In genomic region chr10:7218974-7219373, GRCh38 we compare ENCODE assay signal across 15 cellular contexts.
DNase-seq lines count a peak whose midpoint lies in the region; ATAC-seq, FAIRE-seq and TF ChIP-seq lines count a peak whose summit lies in the region.
"Had no signal": no experiment of that assay in that cellular context is flagged by ENCODE, and none has a peak within 500 bp of the region (broad histone marks: within the 10 kb centered on the region; RNA-seq: fewer than 3 reads in every experiment).

No MANE protein-coding gene starts in this region.

- H3K9ac ChIP-seq in Loucy (ENCODE audit: low read depth, low read length, poor library complexity, severe bottlenecking) = no peak overlapping the region
- no peak overlapping the region for H3K9ac ChIP-seq in keratinocyte (ENCODE audit: control insufficient read depth, extremely low read depth, insufficient read depth, low read length)

- H3K4me3 ChIP-seq in Loucy (ENCODE audit: low read length, poor library complexity, severe bottlenecking) = no peak overlapping the region
- H3K4me3 ChIP-seq in keratinocyte (ENCODE audit: control insufficient read depth in 2 of 3, extremely low read depth in 1 of 3, insufficient read depth in 2 of 3, low read depth in 1 of 3, low read length in 3 of 3) = no peak overlapping the region
- H3K4me3 ChIP-seq: thyroid gland had no signal

- no peak for ATAC-seq in GM21825 (IDR thresholded peaks at IDR 0.05; ENCODE audit: unreplicated experiment)
- no peak for ATAC-seq in HG02571 (IDR thresholded peaks at IDR 0.05; ENCODE audit: unreplicated experiment)
- ATAC-seq: HepG2 had no signal

- H3K36me3 ChIP-seq in Loucy (ENCODE audit: insufficient read depth, low read length) (peaks cover 76% of the 10 kb centered on the region), keratinocyte (ENCODE audit: control insufficient read depth in 2 of 2, extremely low read depth in 1 of 2, insufficient read depth in 2 of 2, low read length in 2 of 2) (no peaks in the 10 kb centered on the region)
- H3K36me3 ChIP-seq: thyroid gland had no signal

- H3K4me2 ChIP-seq in Loucy (ENCODE audit: low read depth, low read length, poor library complexity, severe bottlenecking) (no peak overlapping the region), keratinocyte (ENCODE audit: control insufficient read depth, extremely low read depth, insufficient read depth, low read depth, low read length) (no peak overlapping the region)

- H3K9me1 ChIP-seq in keratinocyte (ENCODE audit: control insufficient read depth, extremely low read depth, insufficient read depth, low read length) = no peaks in the 10 kb centered on the region

- H3K27ac ChIP-seq in 22Rv1 (no peak overlapping the region), keratinocyte (ENCODE audit: control insufficient read depth, insufficient read depth, low read length) (no peak overlapping the region)
- H3K27ac ChIP-seq: thyroid gland had no signal

- H4K20me1 ChIP-seq in Loucy (ENCODE audit: insufficient read depth, low read length, poor library complexity, severe bottlenecking) = no peaks in the 10 kb centered on the region
- no peaks in the 10 kb centered on the region for H4K20me1 ChIP-seq in keratinocyte (ENCODE audit: control insufficient read depth, extremely low read depth, insufficient read depth, low read length)

- H3K9me3 ChIP-seq in Loucy (ENCODE audit: insufficient read depth, low read depth, low read length) (peaks cover 12% of the 10 kb centered on the region; the same call in 1 of the 2 replicates), keratinocyte (ENCODE audit: control insufficient read depth, low read depth, low read length) (no peaks in the 10 kb centered on the region)
- H3K9me3 ChIP-seq: thyroid gland had no signal

- H3K27me3 ChIP-seq in Loucy (ENCODE audit: insufficient read depth, low read length, poor library complexity, severe bottlenecking) (no peaks in the 10 kb centered on the region), keratinocyte (ENCODE audit: control insufficient read depth, extremely low read depth, insufficient read depth, low read length) (no peaks in the 10 kb centered on the region)
- H3K27me3 ChIP-seq: thyroid gland had no signal

- no peaks in the 10 kb centered on the region for H3F3A ChIP-seq in Loucy (ENCODE audit: low read depth)

- H3K4me1 ChIP-seq in Loucy (ENCODE audit: insufficient read depth, low read length, poor library complexity, severe bottlenecking) = no peaks in the 10 kb centered on the region
- no peaks in the 10 kb centered on the region for H3K4me1 ChIP-seq in keratinocyte (ENCODE audit: control insufficient read depth, extremely low read depth, insufficient read depth, low read length)
- H3K4me1 ChIP-seq: thyroid gland had no signal

- H3K9me2 ChIP-seq in Loucy (replicated peaks; ENCODE audit: low read depth, low read length) = no peaks in the 10 kb centered on the region

- FAIRE-seq in keratinocyte (lab: Jason Lieb, UNC) = peak; percentile 5
- FAIRE-seq: HepG2, TTC549 had no signal

- DNase-seq in dermis blood vessel endothelial cell = peak; percentile 1
- DNase-seq in keratinocyte (ENCODE audit: low read depth, low spot score) = no peak
- no peak for DNase-seq in GDM1 (lab: John Stamatoyannopoulos, UW)
- DNase-seq in NCI-H774 (lab: John Stamatoyannopoulos, UW) = no peak
- DNase-seq: NCI-H1417 treated with DMSO at 0.1 percent for 48 hours; NCI-H510A treated with DMSO at 0.1 percent for 48 hours; SHP77 treated with DMSO at 0.1 percent for 48 hours; stimulated activated CD4-positive, alpha-beta T cell treated with anti-CD3 and anti-CD28 coated beads, Interleukin-15, amount 100 ng/mL, for 24 hours; thyroid gland had no signal

- H2AFZ ChIP-seq in Loucy (ENCODE audit: low read length) = no peak overlapping the region
- H2AFZ ChIP-seq in keratinocyte (ENCODE audit: control insufficient read depth, low read length) = no peak overlapping the region

- H3K79me2 ChIP-seq in Loucy (ENCODE audit: insufficient read depth, low read length) (no peaks in the 10 kb centered on the region), keratinocyte (ENCODE audit: control insufficient read depth, insufficient read depth, low read length) (no peaks in the 10 kb centered on the region)

- TF ChIP-seq CTCF in 22Rv1 (IDR thresholded peaks at IDR 0.05) (peak; percentile 21), Loucy (conservative IDR thresholded peaks at IDR 0.05; ENCODE audit: low read length) (peak; percentile 30), keratinocyte (optimal IDR thresholded peaks at IDR 0.05 in 1 of 3, IDR thresholded peaks at IDR 0.05 in 1 of 3, conservative IDR thresholded peaks at IDR 0.05 in 1 of 3; ENCODE audit: extremely low read depth in 1 of 3, insufficient read depth in 2 of 3, low read length in 3 of 3) (no peak)

- dilution Hi-C loops in keratinocyte (cut with MboI; ENCODE audit: extremely low pct_ligation_motif_present, low sequenced_read_pairs) = no loop called here

Comparison
In these comparisons a context has a peak if more than half of its experiments do, and no peak if none do; other contexts are left out.
1. CTCF ChIP-seq: peak in 22Rv1 (single experiment) and Loucy (single experiment); none in keratinocyte (0 of 3).